Comparison of ENCODE assay signal across 14 cellular contexts in genomic region chr4:2887343-2887742, GRCh38.
"Had no signal": no experiment of that assay in that cellular context is flagged by ENCODE, and none has a peak within 500 bp of the region (broad histone marks: within the 10 kb centered on the region; RNA-seq: fewer than 3 reads in every experiment).

No MANE protein-coding gene starts in this region.

- H3K27ac Mint-ChIP-seq: activated naive CD4-positive, alpha-beta T cell treated with anti-CD3 and anti-CD28 coated beads, Interleukin-2, amount 50 U/mL, for 24 hours; activated T-cell treated with anti-CD3 and anti-CD28 coated beads, Interleukin-2, amount 50 U/mL, for 72 hours; nephron had no signal

- H3K9me3 ChIP-seq: esophagus muscularis mucosa had no signal

- H3K27me3 ChIP-seq: esophagus muscularis mucosa had no signal

- H3K9me3 Mint-ChIP-seq: activated naive CD4-positive, alpha-beta T cell treated with anti-CD3 and anti-CD28 coated beads, Interleukin-2, amount 50 U/mL, for 24 hours; activated T-cell treated with anti-CD3 and anti-CD28 coated beads, Interleukin-2, amount 50 U/mL, for 72 hours; nephron had no signal

- H3K4me3 Mint-ChIP-seq: activated naive CD4-positive, alpha-beta T cell treated with anti-CD3 and anti-CD28 coated beads, Interleukin-2, amount 50 U/mL, for 24 hours; activated T-cell treated with anti-CD3 and anti-CD28 coated beads, Interleukin-2, amount 50 U/mL, for 72 hours; nephron had no signal

- ATAC-seq: activated T-cell treated with anti-CD3 and anti-CD28 coated beads, Interleukin-2, amount 50 U/mL, for 72 hours had no signal

- FAIRE-seq: astrocyte had no signal

- H3K27me3 Mint-ChIP-seq: activated naive CD4-positive, alpha-beta T cell treated with anti-CD3 and anti-CD28 coated beads, Interleukin-2, amount 50 U/mL, for 24 hours had no signal

- H3K27ac ChIP-seq: esophagus muscularis mucosa had no signal

- H3K4me3 ChIP-seq: esophagus muscularis mucosa had no signal

- DNase-seq: activated CD4-positive, alpha-beta T cell treated with anti-CD3 and anti-CD28 coated beads, Interleukin-2, amount 50 U/mL, for 1 hour; activated CD8-positive, alpha-beta memory T cell treated with anti-CD3 and anti-CD28 coated beads for 24 hours; activated CD8-positive, alpha-beta memory T cell treated with anti-CD3 and anti-CD28 coated beads, Interleukin-2, amount 50 U/mL, for 48 hours; activated gamma-delta T cell; activated T-cell treated with anti-CD3 and anti-CD28 coated beads, Interleukin-2, amount 50 U/mL, for 72 hours; occipital lobe; posterior cingulate gyrus; stimulated activated naive CD4-positive, alpha-beta T cell; T-helper 1 cell; T-helper 9 cell had no signal
